ENCODE assay signal across 8 cellular contexts in genomic region chr9:89405832-89406231, GRCh38.
DNase-seq lines count a peak whose midpoint lies in the region; ATAC-seq and TF ChIP-seq lines count a peak whose summit lies in the region.

No MANE protein-coding gene starts in this region.

- intact Hi-C loops in esophagus squamous epithelium (cut with DNase I), result no loop called here

- no peaks in the 10 kb centered on the region for H3K27me3 ChIP-seq in mucosa of rectum (ENCODE audit: control insufficient read depth in 2 of 2, insufficient read depth in 2 of 2, low read length in 2 of 2)
- no peaks in the 10 kb centered on the region for H3K27me3 ChIP-seq in esophagus squamous epithelium

- H3K9me3 ChIP-seq in T-helper 17 cell (ENCODE audit: control insufficient read depth, low read length, poor library complexity, severe bottlenecking) (no peaks in the 10 kb centered on the region), mucosa of rectum (ENCODE audit: control insufficient read depth in 2 of 2, low read length in 2 of 2) (no peaks in the 10 kb centered on the region), esophagus squamous epithelium (no peaks in the 10 kb centered on the region)

- peak overlapping the region in 1 of 2 donors; percentile 3 for H3K9ac ChIP-seq in mucosa of rectum (ENCODE audit: low read depth in 1 of 2, low read length in 2 of 2)

- peak overlapping the region; percentile 92 for H3K27ac Mint-ChIP-seq in T-helper 17 cell

- no peak for DNase-seq in T-helper 17 cell
- DNase-seq in DMS53 (lab: John Stamatoyannopoulos, UW), result no peak
- DNase-seq in EL, result no peak
- DNase-seq in AG08396 (ENCODE audit: low spot score), result no peak
- no peak for DNase-seq in esophagus squamous epithelium (lab: John Stamatoyannopoulos, UW)

- peaks cover 5% of the 10 kb centered on the region for H3K36me3 Mint-ChIP-seq in T-helper 17 cell (ENCODE audit: low read depth)

- peaks cover 53% of the 10 kb centered on the region for H3K4me1 Mint-ChIP-seq in T-helper 17 cell

- H3K36me3 ChIP-seq in mucosa of rectum (ENCODE audit: control insufficient read depth in 2 of 2, insufficient read depth in 2 of 2, low read length in 2 of 2) (peaks cover 0 to 11% of the 10 kb centered on the region in 2 donors), esophagus squamous epithelium (peaks cover 0 to 57% (median 4%) of the 10 kb centered on the region in 3 donors)

- no peak for TF ChIP-seq CTCF in esophagus squamous epithelium (IDR thresholded peaks at IDR 0.05)

- WGBS in esophagus squamous epithelium, 2 donors, result 52 to 75% methylated on average over 10 to 11 of the region's 11 CpGs

- H3K27me3 Mint-ChIP-seq in T-helper 17 cell, result no peaks in the 10 kb centered on the region

- ATAC-seq in GM18508 (IDR thresholded peaks at IDR 0.05; ENCODE audit: insufficient read depth, unreplicated experiment) (peak; percentile 34), GM21786 (IDR thresholded peaks at IDR 0.05; ENCODE audit: unreplicated experiment) (peak; percentile 50), T-helper 17 cell (no peak)

- peaks cover 5 to 26% of the 10 kb centered on the region in 2 donors for H3K4me1 ChIP-seq in mucosa of rectum (ENCODE audit: control insufficient read depth in 2 of 2, insufficient read depth in 2 of 2, low read length in 2 of 2)
- H3K4me1 ChIP-seq in esophagus squamous epithelium, result peaks cover 0 to 40% (median 0%) of the 10 kb centered on the region in 3 donors

- H3K4me3 Mint-ChIP-seq in T-helper 17 cell, result peak overlapping the region; percentile 70

- H3K4me3 ChIP-seq in mucosa of rectum (ENCODE audit: low read length in 2 of 2), result peak overlapping the region in 1 of 2 donors; percentile 53
- peak overlapping the region in 1 of 4 donors; percentile 34 for H3K4me3 ChIP-seq in esophagus squamous epithelium

- TF ChIP-seq POLR2A in esophagus squamous epithelium (IDR thresholded peaks at IDR 0.05), result no peak

- H3K27ac ChIP-seq in mucosa of rectum (ENCODE audit: low read depth in 2 of 2, low read length in 2 of 2), result peak overlapping the region; percentile 34 to 71
- peak overlapping the region in 2 of 4 donors; percentile 33 to 55 for H3K27ac ChIP-seq in esophagus squamous epithelium
